Comparison of ENCODE assay signal across 1 cellular context in genomic region chr14:104107611-104108569, GRCh38.
TF ChIP-seq lines count a peak whose summit lies in the region.

No MANE protein-coding gene starts in this region.

TF ChIP-seq in K562, 482 proteins besides CTCF, POLR2A, EP300 and RAD21 (continued from another document):
- TF ChIP-seq CTCFL (IDR thresholded peaks at IDR 0.05; ENCODE audit: borderline replicate concordance, insufficient read depth, low read depth, low read length, poor library complexity, severe bottlenecking) = peak; percentile 24
